In the genomic region with DNA sequence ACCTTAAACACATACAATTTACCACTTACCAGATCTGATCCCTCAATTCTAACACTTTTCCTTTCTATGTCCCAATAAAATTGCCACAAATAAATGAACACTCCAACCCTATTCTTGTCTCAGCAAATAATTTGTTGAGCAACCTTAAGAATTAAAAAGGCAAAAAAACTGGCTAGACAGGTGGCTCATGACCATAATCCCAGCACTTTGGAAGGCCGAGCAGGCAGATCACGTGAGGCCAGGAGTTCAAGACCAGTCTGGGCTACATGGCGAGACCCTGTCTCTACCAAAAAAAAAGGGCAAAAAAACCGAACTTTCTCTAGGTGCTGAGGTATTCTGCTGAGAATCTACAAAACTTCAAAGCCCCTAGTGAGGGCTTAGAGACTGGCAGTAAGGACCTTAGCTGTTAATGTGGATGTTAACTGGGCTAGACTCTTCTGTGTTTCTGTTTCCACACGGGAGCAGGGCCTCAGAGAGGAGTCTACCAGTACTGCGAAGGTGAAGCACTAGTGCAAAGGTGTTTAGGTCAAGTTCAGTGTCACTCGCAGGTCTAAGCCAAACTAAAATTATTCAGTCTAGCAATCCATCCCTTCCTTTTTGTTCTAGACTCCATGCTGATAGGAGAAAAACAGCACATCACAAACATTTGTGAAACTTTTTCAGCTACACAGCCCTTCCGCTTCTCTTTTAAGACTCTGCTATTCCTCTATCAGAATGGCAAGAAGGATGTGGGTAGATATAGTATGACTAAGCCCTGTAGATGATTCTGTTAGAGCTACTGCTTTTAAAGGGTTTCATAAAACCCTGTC, we compare ENCODE assay signal across 8 cellular contexts. TPM values are rescaled to one million over a fixed set of nuclear protein-coding genes. Genes with fewer than 3 reads are reported as not detected.
DNase-seq lines count a peak whose midpoint lies in the region; ATAC-seq and TF ChIP-seq lines count a peak whose summit lies in the region.

No MANE protein-coding gene starts in this region.

- peaks cover 40 to 61% of the 10 kb centered on the region in 2 donors for H3K4me1 Mint-ChIP-seq in stimulated activated naive B cell treated with anti-CD40 and anti-IgM and Interleukin-4, amounts not matched to agents 10 μg/mL and 1 μg/mL and 100 μg/mL, for 72 hours

- H3K27me3 ChIP-seq in left ventricle myocardium inferior (ENCODE audit: low read depth) = no peaks in the 10 kb centered on the region
- H3K27me3 ChIP-seq in adrenal gland = no peaks in the 10 kb centered on the region
- no peaks in the 10 kb centered on the region for H3K27me3 ChIP-seq in MM.1S (replicated peaks; ENCODE audit: insufficient read depth, low read length)

- ATAC-seq in left cardiac atrium (no peak), HG03520 (IDR thresholded peaks at IDR 0.05; ENCODE audit: unreplicated experiment) (peak; percentile 71), HG02970 (IDR thresholded peaks at IDR 0.05; ENCODE audit: low FRiP score, unreplicated experiment) (no peak)
- peak; percentile 81 to 86 for ATAC-seq in stimulated activated naive B cell treated with anti-CD40 and anti-IgM and Interleukin-4, amounts not matched to agents 10 μg/mL and 1 μg/mL and 100 μg/mL, for 72 hours (replicated peaks)

- peaks cover 5% of the 10 kb centered on the region; the same call in 1 of the 2 replicates for H3F3A ChIP-seq in MM.1S (ENCODE audit: insufficient read depth, low read length)

- H3K27ac Mint-ChIP-seq in stimulated activated naive B cell treated with anti-CD40 and anti-IgM and Interleukin-4, amounts not matched to agents 10 μg/mL and 1 μg/mL and 100 μg/mL, for 72 hours = peak overlapping the region; percentile 89

- H3K27me3 Mint-ChIP-seq in stimulated activated naive B cell treated with anti-CD40 and anti-IgM and Interleukin-4, amounts not matched to agents 10 μg/mL and 1 μg/mL and 100 μg/mL, for 72 hours = no peaks in the 10 kb centered on the region

- peaks cover 10% of the 10 kb centered on the region for H4K20me1 ChIP-seq in MM.1S (ENCODE audit: insufficient read depth, low read length)

- peaks cover 13% of the 10 kb centered on the region for H3K36me3 ChIP-seq in left ventricle myocardium inferior
- peaks cover 0 to 4% of the 10 kb centered on the region in 2 donors for H3K36me3 ChIP-seq in adrenal gland (replicated peaks in 1 of 2)
- H3K36me3 ChIP-seq in MM.1S (replicated peaks; ENCODE audit: insufficient read depth, low read length) = 0 out of 2 replicates have a peak, but pooled peaks cover 5% of the 10 kb centered on the region

- H3K9me3 Mint-ChIP-seq in stimulated activated naive B cell treated with anti-CD40 and anti-IgM and Interleukin-4, amounts not matched to agents 10 μg/mL and 1 μg/mL and 100 μg/mL, for 72 hours = no peaks in the 10 kb centered on the region

- TF ChIP-seq CTCF in left ventricle myocardium inferior (IDR thresholded peaks at IDR 0.05; ENCODE audit: borderline replicate concordance) (no peak), adrenal gland (IDR thresholded peaks at IDR 0.05) (no peak), MM.1S (IDR thresholded peaks at IDR 0.05; ENCODE audit: low read length) (no peak)

- H3K9me3 ChIP-seq in left ventricle myocardium inferior (replicated peaks) (no peaks in the 10 kb centered on the region), adrenal gland (replicated peaks in 1 of 3) (no peaks in the 10 kb centered on the region), MM.1S (replicated peaks; ENCODE audit: insufficient read depth, low read length) (no peaks in the 10 kb centered on the region)

- H3K9me2 ChIP-seq in MM.1S (replicated peaks; ENCODE audit: insufficient read depth, low read length) = no peaks in the 10 kb centered on the region

- intact Hi-C loops in left ventricle myocardium inferior (cut with micrococcal nuclease) (no loop called here), left cardiac atrium (cut with DNase I) (no loop called here), adrenal gland (cut with DNase I) (no loop called here)

- H3K27ac ChIP-seq in left ventricle myocardium inferior (replicated peaks) = no peak overlapping the region
- H3K27ac ChIP-seq in adrenal gland = peak overlapping the region in 2 of 5 donors; percentile 20 to 25
- H3K27ac ChIP-seq in MM.1S (ENCODE audit: low read length) = no peak overlapping the region

- H3K4me3 ChIP-seq in left ventricle myocardium inferior (peak overlapping the region; percentile 100), adrenal gland (peak overlapping the region in 1 of 4 donors; percentile 92), MM.1S (ENCODE audit: low read length) (no peak overlapping the region)

- WGBS in adrenal gland, 4 donors = 57 to 63% (median 59%) methylated on average over 8 of the region's 8 CpGs

- H2AFZ ChIP-seq in MM.1S (ENCODE audit: low read length) = no peak overlapping the region

- DNase-seq in left ventricle myocardium inferior (no peak), left cardiac atrium (no peak), adrenal gland (no peak), MM.1S (no peak)
- DNase-seq in central memory CD4-positive, alpha-beta T cell = peak; percentile 51
- DNase-seq in stimulated activated naive B cell treated with anti-CD40 and anti-IgM and Interleukin-4, amounts not matched to agents 10 μg/mL and 1 μg/mL and 100 μg/mL, for 72 hours = no peak

- H3K36me3 Mint-ChIP-seq in stimulated activated naive B cell treated with anti-CD40 and anti-IgM and Interleukin-4, amounts not matched to agents 10 μg/mL and 1 μg/mL and 100 μg/mL, for 72 hours = peaks cover 12 to 17% of the 10 kb centered on the region in 2 donors

- peaks cover 77% of the 10 kb centered on the region for H3K79me2 ChIP-seq in MM.1S (ENCODE audit: low read length)

- peak overlapping the region; percentile 73 to 75 for H3K4me3 Mint-ChIP-seq in stimulated activated naive B cell treated with anti-CD40 and anti-IgM and Interleukin-4, amounts not matched to agents 10 μg/mL and 1 μg/mL and 100 μg/mL, for 72 hours

- H3K4me2 ChIP-seq in MM.1S (ENCODE audit: low read depth, low read length) = no peak overlapping the region

- H3K4me1 ChIP-seq in left ventricle myocardium inferior (peaks cover 81% of the 10 kb centered on the region), adrenal gland (replicated peaks in 1 of 2) (peaks cover 32 to 39% of the 10 kb centered on the region in 2 donors), MM.1S (ENCODE audit: low read length) (peaks cover 9% of the 10 kb centered on the region; the same call in 1 of the 2 replicates)

- no peak overlapping the region for H3K9ac ChIP-seq in MM.1S (ENCODE audit: low read length)

- TF ChIP-seq POLR2A in adrenal gland (IDR thresholded peaks at IDR 0.05) = no peak

RNA-seq across cellular contexts. Expression of gene FASTKD5, which starts 2.6 kb away (rescaled TPM):
- total RNA-seq in left ventricle myocardium inferior (27.8 TPM), left cardiac atrium (10 to 100 TPM; 18.2 to 22.5 TPM), adrenal gland (10 to 100 TPM; 19.1 to 33.8 (median 27.2) TPM)
- polyA plus RNA-seq in adrenal gland = 10 to 100 TPM in 2 of 3 donors, 1 to 10 TPM in 1; 7.2 to 45.0 (median 12.3) TPM

RNA-seq across cellular contexts. Expression of gene UBOX5, which starts 2.6 kb away (rescaled TPM):
- total RNA-seq in left ventricle myocardium inferior = 3.1 TPM
- 1 to 10 TPM; 3.2 to 4.0 TPM for total RNA-seq in left cardiac atrium
- total RNA-seq in adrenal gland = 10 to 100 TPM in 1 of 8 donors, 1 to 10 TPM in 7; 3.1 to 10.2 (median 8.1) TPM
- 1 to 10 TPM; 4.8 to 9.2 (median 5.0) TPM for polyA plus RNA-seq in adrenal gland

RNA-seq across cellular contexts. Expression of gene LZTS3, which starts 16.3 kb away (rescaled TPM):
- 13.4 TPM for total RNA-seq in left ventricle myocardium inferior
- total RNA-seq in left cardiac atrium = 10 to 100 TPM; 12.0 to 13.2 TPM
- total RNA-seq in adrenal gland = 10 to 100 TPM in 5 of 8 donors, 1 to 10 TPM in 3; 5.8 to 29.9 (median 11.5) TPM
- polyA plus RNA-seq in adrenal gland = 10 to 100 TPM in 1 of 3 donors, 1 to 10 TPM in 2; 3.6 to 12.9 (median 6.5) TPM

RNA-seq across cellular contexts. Expression of gene DDRGK1, which starts 47.5 kb away (rescaled TPM):
- total RNA-seq in left ventricle myocardium inferior (30.0 TPM), left cardiac atrium (10 to 100 TPM; 39.3 to 44.8 TPM), adrenal gland (100 to 1,000 TPM; 124 to 202 (median 166) TPM)
- polyA plus RNA-seq in adrenal gland = 100 to 1,000 TPM in 2 of 3 donors, 10 to 100 TPM in 1; 81.6 to 125 (median 113) TPM

RNA-seq across cellular contexts. Expression of gene ITPA, which starts 52.3 kb away (rescaled TPM):
- 17.2 TPM for total RNA-seq in left ventricle myocardium inferior
- 10 to 100 TPM; 18.7 to 25.7 TPM for total RNA-seq in left cardiac atrium
- total RNA-seq in adrenal gland = 10 to 100 TPM; 41.4 to 82.3 (median 58.6) TPM
- polyA plus RNA-seq in adrenal gland = 100 to 1,000 TPM in 2 of 3 donors, 10 to 100 TPM in 1; 29.3 to 182 (median 131) TPM

Comparison
In these comparisons a context has a peak if more than half of its experiments do, and no peak if none do; other contexts are left out.
1. ATAC-seq: peak in HG03520 (single experiment) and stimulated activated naive B cell treated with anti-CD40 and anti-IgM and Interleukin-4, amounts not matched to agents 10 μg/mL and 1 μg/mL and 100 μg/mL, for 72 hours (2 of 2); none in left cardiac atrium (0 of 2) and HG02970 (single experiment).